ENCODE assay signal across 24 cellular contexts in genomic region chr12:15767301-15767700, GRCh38.
"Had no signal": no experiment of that assay in that cellular context is flagged by ENCODE, and none has a peak within 500 bp of the region (broad histone marks: within the 10 kb centered on the region; RNA-seq: fewer than 3 reads in every experiment).

No MANE protein-coding gene starts in this region.

- DNase-seq: activated CD4-positive, alpha-beta T cell treated with anti-CD3 and anti-CD28 coated beads for 48 hours; activated CD8-positive, alpha-beta memory T cell treated with anti-CD3 and anti-CD28 coated beads, Interleukin-2, amount 50 U/mL, for 4 hours; activated CD8-positive, alpha-beta T cell treated with anti-CD3 and anti-CD28 coated beads for 36 hours; activated gamma-delta T cell; activated T-cell treated with anti-CD3 and anti-CD28 coated beads, Interleukin-2, amount 50 U/mL, for 72 hours; amniotic stem cell; body of pancreas; caudate nucleus; effector CD4-positive, alpha-beta T cell; foreskin keratinocyte; midbrain; naive B cell; pancreas; T-helper 17 cell; thyroid gland had no signal

- H3K4me2 ChIP-seq: neural progenitor cell had no signal

- H3K27me3 ChIP-seq: body of pancreas, foreskin keratinocyte, neural progenitor cell, pancreas, thyroid gland had no signal

- H2AFZ ChIP-seq: neural progenitor cell had no signal

- H3K9ac ChIP-seq: neural progenitor cell had no signal

- H3K36me3 ChIP-seq: neural progenitor cell, pancreas, thyroid gland had no signal

- H3K4me1 ChIP-seq: body of pancreas, foreskin keratinocyte had no signal

- FAIRE-seq: endothelial cell of umbilical vein, TTC549, urothelium cell line had no signal

- H3K9me3 ChIP-seq: body of pancreas, pancreas, thyroid gland had no signal

- ATAC-seq: activated CD8-positive, alpha-beta T cell treated with anti-CD3 and anti-CD28 coated beads for 36 hours; activated naive CD4-positive, alpha-beta T cell treated with anti-CD3 and anti-CD28 coated beads, Interleukin-2, amount 50 U/mL, for 72 hours; activated T-cell treated with anti-CD3 and anti-CD28 coated beads, Interleukin-2, amount 50 U/mL, for 72 hours; body of pancreas; foreskin keratinocyte; pancreas; stimulated activated effector memory CD8-positive, alpha-beta T cell treated with anti-CD3 and anti-CD28 coated beads, Interleukin-12 subunit alpha, Interleukin-12 subunit beta, amount 100 ng/mL, for 72 hours; T-helper 17 cell; WTC11 had no signal

- H3K4me3 ChIP-seq: body of pancreas, coronary artery, lung, neural progenitor cell, pancreas, thyroid gland had no signal

- H3K27ac ChIP-seq: body of pancreas, coronary artery, foreskin keratinocyte, neural progenitor cell, pancreas, thyroid gland had no signal
